ENCODE assay signal across 8 cellular contexts in genomic region chr1:201023517-201023902, GRCh38. TPM values are rescaled to one million over a fixed set of nuclear protein-coding genes. Genes with fewer than 3 reads are reported as not detected.
DNase-seq lines count a peak whose midpoint lies in the region; ATAC-seq lines count a peak whose summit lies in the region.

A gene with protein sequence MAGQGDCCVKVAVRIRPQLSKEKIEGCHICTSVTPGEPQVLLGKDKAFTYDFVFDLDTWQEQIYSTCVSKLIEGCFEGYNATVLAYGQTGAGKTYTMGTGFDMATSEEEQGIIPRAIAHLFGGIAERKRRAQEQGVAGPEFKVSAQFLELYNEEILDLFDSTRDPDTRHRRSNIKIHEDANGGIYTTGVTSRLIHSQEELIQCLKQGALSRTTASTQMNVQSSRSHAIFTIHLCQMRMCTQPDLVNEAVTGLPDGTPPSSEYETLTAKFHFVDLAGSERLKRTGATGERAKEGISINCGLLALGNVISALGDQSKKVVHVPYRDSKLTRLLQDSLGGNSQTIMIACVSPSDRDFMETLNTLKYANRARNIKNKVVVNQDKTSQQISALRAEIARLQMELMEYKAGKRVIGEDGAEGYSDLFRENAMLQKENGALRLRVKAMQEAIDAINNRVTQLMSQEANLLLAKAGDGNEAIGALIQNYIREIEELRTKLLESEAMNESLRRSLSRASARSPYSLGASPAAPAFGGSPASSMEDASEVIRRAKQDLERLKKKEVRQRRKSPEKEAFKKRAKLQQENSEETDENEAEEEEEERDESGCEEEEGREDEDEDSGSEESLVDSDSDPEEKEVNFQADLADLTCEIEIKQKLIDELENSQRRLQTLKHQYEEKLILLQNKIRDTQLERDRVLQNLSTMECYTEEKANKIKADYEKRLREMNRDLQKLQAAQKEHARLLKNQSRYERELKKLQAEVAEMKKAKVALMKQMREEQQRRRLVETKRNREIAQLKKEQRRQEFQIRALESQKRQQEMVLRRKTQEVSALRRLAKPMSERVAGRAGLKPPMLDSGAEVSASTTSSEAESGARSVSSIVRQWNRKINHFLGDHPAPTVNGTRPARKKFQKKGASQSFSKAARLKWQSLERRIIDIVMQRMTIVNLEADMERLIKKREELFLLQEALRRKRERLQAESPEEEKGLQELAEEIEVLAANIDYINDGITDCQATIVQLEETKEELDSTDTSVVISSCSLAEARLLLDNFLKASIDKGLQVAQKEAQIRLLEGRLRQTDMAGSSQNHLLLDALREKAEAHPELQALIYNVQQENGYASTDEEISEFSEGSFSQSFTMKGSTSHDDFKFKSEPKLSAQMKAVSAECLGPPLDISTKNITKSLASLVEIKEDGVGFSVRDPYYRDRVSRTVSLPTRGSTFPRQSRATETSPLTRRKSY (N-terminal part only) (minus strand): TSS chr1:201023714. CDS start chr1:201023383, 331 bp downstream.

- ATAC-seq in GM18907 (IDR thresholded peaks at IDR 0.05; ENCODE audit: unreplicated experiment) (peak; percentile 61), HG03139 (IDR thresholded peaks at IDR 0.05; ENCODE audit: unreplicated experiment) (peak; percentile 54)

- DNase-seq in AG08395 (ENCODE audit: low spot score) (peak; percentile 83), NCI-H446 (lab: John Stamatoyannopoulos, UW) (peak; percentile 38 to 91), dermis microvascular lymphatic vessel endothelial cell (ENCODE audit: low read depth in 2 of 2) (peak; percentile 22 to 79), medulla oblongata (ENCODE audit: extremely low spot score) (peak; percentile 83)
- DNase-seq in activated CD4-positive, alpha-beta T cell treated with anti-CD3 and anti-CD28 coated beads, Interleukin-2, amount 50 U/mL, for 24 hours (ENCODE audit: low read depth in 1 of 2, low spot score in 1 of 2): peak; percentile 79 to 84
- DNase-seq in stimulated activated CD8-positive, alpha-beta memory T cell treated with anti-CD3 and anti-CD28 coated beads, Interleukin-12 subunit alpha, Interleukin-12 subunit beta, amount 100 ng/mL, for 4 hours (ENCODE audit: low read depth): peak; percentile 89

RNA-seq across cellular contexts. Expression of the gene that starts here (rescaled TPM):
- total RNA-seq in dermis microvascular lymphatic vessel endothelial cell: 1.9 and 3.4 TPM in 2 replicates

Comparison
In these comparisons a context has a peak if more than half of its experiments do, and no peak if none do; other contexts are left out.
1. Peak in every context shown above with its lines: DNase-seq and ATAC-seq.